8 cellular contexts compared by ENCODE assay signal in the genomic region with DNA sequence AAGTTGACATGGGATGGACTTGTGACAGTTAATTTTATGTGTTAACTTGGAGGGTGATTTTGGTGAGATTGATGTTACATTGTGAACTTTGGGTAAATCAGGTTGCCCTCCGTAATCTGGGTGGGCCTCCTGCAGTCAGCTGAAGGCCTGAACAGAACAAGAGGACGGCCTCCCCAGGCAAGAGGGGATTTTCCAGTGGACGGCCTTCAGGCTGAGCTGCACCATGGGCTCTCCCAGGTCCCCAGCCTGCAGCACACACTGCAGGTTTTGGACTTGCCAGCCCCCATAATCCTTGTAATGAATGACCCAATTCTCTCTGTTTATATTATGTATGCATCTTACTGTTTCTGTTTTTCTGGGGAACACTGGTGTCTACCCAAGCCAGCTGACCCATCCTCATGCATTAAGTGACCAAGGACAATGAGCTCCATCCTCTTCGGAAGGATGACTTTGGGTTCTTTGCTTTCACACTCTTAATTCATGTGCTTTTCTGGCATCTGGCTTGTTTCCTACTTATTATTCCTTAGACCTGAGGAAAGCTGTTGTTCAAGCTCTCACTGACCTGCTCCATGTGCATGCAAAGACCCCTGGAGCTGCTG.
"Had no signal": no experiment of that assay in that cellular context is flagged by ENCODE, and none has a peak within 500 bp of the region (broad histone marks: within the 10 kb centered on the region; RNA-seq: fewer than 3 reads in every experiment).

No MANE protein-coding gene starts in this region.

- DNase-seq: GDM1, GF-D8 had no signal

- ATAC-seq: GM12878 had no signal

- FAIRE-seq: G401.6, GM12878, GM12891, GM12892, GM18507, GM19239 had no signal

- H3K4me3 ChIP-seq: GM12878 had no signal
